ENCODE assay signal across 8 cellular contexts in genomic region chr20:57582432-57583288, GRCh38.
A peak's percentile ranks its signal among the peaks of the same experiment; 100 is the strongest.
DNase-seq lines count a peak whose midpoint lies in the region; ATAC-seq and TF ChIP-seq lines count a peak whose summit lies in the region.

No MANE protein-coding gene starts in this region.

- H3K27me3 Mint-ChIP-seq in stimulated activated naive CD8-positive, alpha-beta T cell treated with anti-CD3 and anti-CD28 coated beads, Interleukin-15, amount 100 ng/mL, for 72 hours: peaks cover 69% of the 10 kb centered on the region

- peak; percentile 6 for TF ChIP-seq CTCF in cardiac fibroblast (IDR thresholded peaks at IDR 0.05; ENCODE audit: low read depth, low read length)

- peak; percentile 31 for ATAC-seq in stimulated activated naive CD8-positive, alpha-beta T cell treated with anti-CD3 and anti-CD28 coated beads, Interleukin-15, amount 100 ng/mL, for 72 hours
- no peak for ATAC-seq in stimulated activated naive CD8-positive, alpha-beta T cell treated with anti-CD3 and anti-CD28 coated beads, Interleukin-15, Interleukin-2, amounts not matched to agents 100 U/mL and 50 U/mL, for 24 hours
- no peak for ATAC-seq in GM18858 (IDR thresholded peaks at IDR 0.05; ENCODE audit: unreplicated experiment)
- ATAC-seq in GM19023 (IDR thresholded peaks at IDR 0.05; ENCODE audit: unreplicated experiment): no peak

- H3K9me3 Mint-ChIP-seq in stimulated activated naive CD8-positive, alpha-beta T cell treated with anti-CD3 and anti-CD28 coated beads, Interleukin-15, amount 100 ng/mL, for 72 hours: no peaks in the 10 kb centered on the region

- no peak for DNase-seq in stimulated activated naive CD8-positive, alpha-beta T cell treated with anti-CD3 and anti-CD28 coated beads, Interleukin-15, amount 100 ng/mL, for 72 hours
- DNase-seq in stimulated activated naive CD8-positive, alpha-beta T cell treated with anti-CD3 and anti-CD28 coated beads, Interleukin-15, Interleukin-2, amounts not matched to agents 100 U/mL and 50 U/mL, for 24 hours: no peak
- DNase-seq in cardiac fibroblast (ENCODE audit: low read depth in 2 of 2): peak; percentile 16 to 34
- DNase-seq in medulla oblongata (ENCODE audit: extremely low spot score): peak; percentile 58
- DNase-seq in T1000 (lab: John Stamatoyannopoulos, UW): no peak
- DNase-seq in DMS79 treated with DMSO at 0.1 percent for 48 hours (lab: John Stamatoyannopoulos, UW): no peak

- H3K4me3 Mint-ChIP-seq in stimulated activated naive CD8-positive, alpha-beta T cell treated with anti-CD3 and anti-CD28 coated beads, Interleukin-15, amount 100 ng/mL, for 72 hours: no peak overlapping the region

- no peak overlapping the region for H3K4me3 ChIP-seq in cardiac fibroblast (replicated peaks in 1 of 2; ENCODE audit: low read depth in 2 of 2, low read length in 2 of 2)

- no peaks in the 10 kb centered on the region for H3K4me1 Mint-ChIP-seq in stimulated activated naive CD8-positive, alpha-beta T cell treated with anti-CD3 and anti-CD28 coated beads, Interleukin-15, amount 100 ng/mL, for 72 hours

- H3K27ac Mint-ChIP-seq in stimulated activated naive CD8-positive, alpha-beta T cell treated with anti-CD3 and anti-CD28 coated beads, Interleukin-15, amount 100 ng/mL, for 72 hours: no peak overlapping the region

Comparison
In these comparisons a context has a peak if more than half of its experiments do, and no peak if none do; other contexts are left out.
1. DNase-seq: peak in cardiac fibroblast (2 of 2) and medulla oblongata (single experiment); none in stimulated activated naive CD8-positive, alpha-beta T cell treated with anti-CD3 and anti-CD28 coated beads, Interleukin-15, amount 100 ng/mL, for 72 hours (0 of 2), stimulated activated naive CD8-positive, alpha-beta T cell treated with anti-CD3 and anti-CD28 coated beads, Interleukin-15, Interleukin-2, amounts not matched to agents 100 U/mL and 50 U/mL, for 24 hours (single experiment), T1000 (single experiment) and DMS79 treated with DMSO at 0.1 percent for 48 hours (single experiment).